ENCODE assay signal across 8 cellular contexts in genomic region chr12:104790296-104791125, GRCh38.
DNase-seq lines count a peak whose midpoint lies in the region; ATAC-seq and TF ChIP-seq lines count a peak whose summit lies in the region.

No MANE protein-coding gene starts in this region.

- H2BK12ac ChIP-seq in H9 (ENCODE audit: insufficient read length, low read depth, low read length) = no peak overlapping the region

- H3K9me3 Mint-ChIP-seq in H9 = no peaks in the 10 kb centered on the region; a peak in 3 of 5 replicates
- H3K9me3 Mint-ChIP-seq in WTC11 = peaks cover 11% of the 10 kb centered on the region
- H3K9me3 Mint-ChIP-seq in dendritic cell treated with granulocyte-macrophage colony-stimulating factor and Interleukin-4, amounts not matched to agents 40 ng/mL and 50 ng/mL, for 4 days = peaks cover 9% of the 10 kb centered on the region
- no peaks in the 10 kb centered on the region for H3K9me3 Mint-ChIP-seq in mesothelial cell of epicardium

- CTCF ChIA-PET in WTC11 (lab: Charles Lee) = interaction anchor here (0.6 to 2.6 kb wide), 67 partner anchors 9 to 722 kb away, joined by 3 to 18 read pairs (median 4); partner anchors contain the start of genes EID3, NOPCHAP1 and SLC41A2

- no peak overlapping the region for H2BK5ac ChIP-seq in H9 (ENCODE audit: insufficient read length, low read length)

- H3K9me3 ChIP-seq in H9 (ENCODE audit: control insufficient read depth, low read depth, low read length) = no peaks in the 10 kb centered on the region

- no peak overlapping the region for H3K4ac ChIP-seq in H9 (ENCODE audit: low read depth, low read length)

- H2BK15ac ChIP-seq in H9 (ENCODE audit: low read depth, low read length) = no peak overlapping the region

- H3K9ac ChIP-seq in H9 (ENCODE audit: extremely low read depth, insufficient read length, low read length) = no peak overlapping the region

- no peak overlapping the region for H3K14ac ChIP-seq in H9 (ENCODE audit: insufficient read depth, low read length)

- peak; percentile 10 for DNase-seq in AG08396 (ENCODE audit: low spot score)
- peak; percentile 79 for DNase-seq in H9
- DNase-seq in WTC11 (ENCODE audit: low spot score) = peak; percentile 79
- DNase-seq in mesothelial cell of epicardium (ENCODE audit: low spot score in 2 of 2, unreplicated experiment in 2 of 2) = peak in 1 of 2 experiments; percentile 66
- peak; percentile 60 for DNase-seq in stimulated activated naive CD8-positive, alpha-beta T cell treated with anti-CD3 and anti-CD28 coated beads, Interleukin-15, Interleukin-2, amounts not matched to agents 100 U/mL and 50 U/mL, for 24 hours

- POLR2A ChIA-PET in WTC11 (lab: Charles Lee) = no interaction called here

- H2BK20ac ChIP-seq in H9 (ENCODE audit: low read depth, low read length, poor library complexity, severe bottlenecking) = no peak overlapping the region

- peak overlapping the region; percentile 15 for H3K4me2 ChIP-seq in H9 (ENCODE audit: insufficient read depth, insufficient read length, low read length)

- no CpG with 5 or more reads among the region's 19 CpGs for WGBS in H9 (ENCODE audit: extremely low coverage, insufficient read length, low lambda C conversion rate)

- H3T11ph ChIP-seq in H9 (ENCODE audit: low read length) = no peak overlapping the region

- no peak overlapping the region for H4K91ac ChIP-seq in H9 (ENCODE audit: insufficient read length, low read depth, low read length)

- TF ChIP-seq CTCF in H9 (conservative IDR thresholded peaks at IDR 0.05) = peak; percentile 84
- TF ChIP-seq CTCF in WTC11 (IDR thresholded peaks at IDR 0.05) = peak; percentile 67
- peak; percentile 59 for TF ChIP-seq CTCF in mesothelial cell of epicardium (IDR thresholded peaks at IDR 0.05; ENCODE audit: unreplicated experiment)

- no peak overlapping the region for H2AK5ac ChIP-seq in H9 (ENCODE audit: insufficient read length, low read length)

- peaks cover 10 to 12% of the 10 kb centered on the region in 2 experiments for H3K4me1 Mint-ChIP-seq in H9
- H3K4me1 Mint-ChIP-seq in WTC11 = peaks cover 28% of the 10 kb centered on the region
- peaks cover 30% of the 10 kb centered on the region for H3K4me1 Mint-ChIP-seq in dendritic cell treated with granulocyte-macrophage colony-stimulating factor and Interleukin-4, amounts not matched to agents 40 ng/mL and 50 ng/mL, for 4 days (ENCODE audit: low read depth)
- no peaks in the 10 kb centered on the region for H3K4me1 Mint-ChIP-seq in mesothelial cell of epicardium

- H3K23ac ChIP-seq in H9 (ENCODE audit: insufficient read length, low read depth, low read length) = no peak overlapping the region

- H3K27me3 Mint-ChIP-seq in H9 (ENCODE audit: low read depth) = no peaks in the 10 kb centered on the region; the same call in 1 of the 2 replicates
- peaks cover 7% of the 10 kb centered on the region for H3K27me3 Mint-ChIP-seq in WTC11 (ENCODE audit: low read depth)
- H3K27me3 Mint-ChIP-seq in dendritic cell treated with granulocyte-macrophage colony-stimulating factor and Interleukin-4, amounts not matched to agents 40 ng/mL and 50 ng/mL, for 4 days = no peaks in the 10 kb centered on the region
- H3K27me3 Mint-ChIP-seq in mesothelial cell of epicardium (ENCODE audit: low read depth) = no peaks in the 10 kb centered on the region

- no peak overlapping the region for H2AFZ ChIP-seq in H9 (ENCODE audit: low read length)

- ATAC-seq in WTC11 (peak; percentile 82), GM21367 (IDR thresholded peaks at IDR 0.05; ENCODE audit: unreplicated experiment) (no peak), GM19324 (IDR thresholded peaks at IDR 0.05; ENCODE audit: low FRiP score, unreplicated experiment) (no peak)
- ATAC-seq in stimulated activated naive CD8-positive, alpha-beta T cell treated with anti-CD3 and anti-CD28 coated beads, Interleukin-15, Interleukin-2, amounts not matched to agents 100 U/mL and 50 U/mL, for 24 hours = no peak

- no peaks in the 10 kb centered on the region for H3K23me2 ChIP-seq in H9 (ENCODE audit: insufficient read length, low read depth, low read length, poor library complexity, severe bottlenecking)

- H3K4me3 Mint-ChIP-seq in H9 (peak overlapping the region; percentile 43 to 66; a peak in 4 of 5 replicates), WTC11 (peak overlapping the region; percentile 69), mesothelial cell of epicardium (peak overlapping the region; percentile 47)
- peak overlapping the region; percentile 39 for H3K4me3 Mint-ChIP-seq in dendritic cell treated with granulocyte-macrophage colony-stimulating factor and Interleukin-4, amounts not matched to agents 40 ng/mL and 50 ng/mL, for 4 days

- no peak overlapping the region for H3K56ac ChIP-seq in H9 (ENCODE audit: insufficient read length, low read depth, low read length)

- H3K27ac ChIP-seq in H9 (ENCODE audit: insufficient read length, low read depth, low read length) = no peak overlapping the region

- no peaks in the 10 kb centered on the region for H3K79me2 ChIP-seq in H9 (ENCODE audit: insufficient read depth, low read length)

- H3K79me1 ChIP-seq in H9 (ENCODE audit: insufficient read depth, low read depth, low read length, poor library complexity, severe bottlenecking) = no peaks in the 10 kb centered on the region

- no peak overlapping the region for H2BK120ac ChIP-seq in H9 (ENCODE audit: low read depth, low read length, poor library complexity, severe bottlenecking)

- no peak overlapping the region for H4K8ac ChIP-seq in H9 (replicated peaks; ENCODE audit: insufficient read length, low read depth, low read length)

- H3K27me3 ChIP-seq in H9 (ENCODE audit: insufficient read depth, low read length) = no peaks in the 10 kb centered on the region

- no peaks in the 10 kb centered on the region for H4K20me1 ChIP-seq in H9 (ENCODE audit: control insufficient read depth, insufficient read depth, insufficient read length)

- intact Hi-C loops in dendritic cell treated with granulocyte-macrophage colony-stimulating factor and Interleukin-4, amounts not matched to agents 40 ng/mL and 50 ng/mL, for 4 days (cut with micrococcal nuclease) = no loop called here

- H3K4me1 ChIP-seq in H9 (ENCODE audit: insufficient read depth, low read length) = no peaks in the 10 kb centered on the region

- no peak overlapping the region for H4K5ac ChIP-seq in H9 (ENCODE audit: insufficient read length, low read depth, low read length)

- H3K18ac ChIP-seq in H9 (ENCODE audit: insufficient read length, low read depth, low read length) = no peak overlapping the region

- no peak overlapping the region for H3K27ac Mint-ChIP-seq in H9
- H3K27ac Mint-ChIP-seq in WTC11 = peak overlapping the region; percentile 48; the same call in 1 of the 2 replicates
- H3K27ac Mint-ChIP-seq in dendritic cell treated with granulocyte-macrophage colony-stimulating factor and Interleukin-4, amounts not matched to agents 40 ng/mL and 50 ng/mL, for 4 days = no peak overlapping the region
- no peak overlapping the region for H3K27ac Mint-ChIP-seq in mesothelial cell of epicardium

- H3K36me3 Mint-ChIP-seq in H9 (ENCODE audit: insufficient read depth in 1 of 3, low read depth in 3 of 3) (no peaks in the 10 kb centered on the region; a peak in 1 of 7 replicates), WTC11 (no peaks in the 10 kb centered on the region), mesothelial cell of epicardium (no peaks in the 10 kb centered on the region)
- H3K36me3 Mint-ChIP-seq in dendritic cell treated with granulocyte-macrophage colony-stimulating factor and Interleukin-4, amounts not matched to agents 40 ng/mL and 50 ng/mL, for 4 days (ENCODE audit: low read depth) = no peaks in the 10 kb centered on the region

TF ChIP-seq in WTC11, 78 proteins besides CTCF, POLR2A, EP300 and RAD21:
- TF ChIP-seq ETV6 (CRISPR knock-in tag; IDR thresholded peaks at IDR 0.05) (0 out of 2 replicates have a peak, but pooled peaks have one; percentile 33), TCF7 (CRISPR knock-in tag; IDR thresholded peaks at IDR 0.05; ENCODE audit: low read depth) (no peak)
